1 cellular context compared by ENCODE assay signal in genomic region chr12:1680804-1681492, GRCh38.
TF ChIP-seq lines count a peak whose summit lies in the region.

No MANE protein-coding gene starts in this region.

TF ChIP-seq in HepG2, 621 proteins besides CTCF, POLR2A, EP300 and RAD21:
- TF ChIP-seq ZNF784 (CRISPR knock-in tag; IDR thresholded peaks at IDR 0.05; ENCODE audit: borderline replicate concordance) (no peak), MTA1 (CRISPR knock-in tag; IDR thresholded peaks at IDR 0.05; ENCODE audit: borderline replicate concordance) (no peak), STAG1 (CRISPR knock-in tag; IDR thresholded peaks at IDR 0.05) (no peak), AHDC1 (CRISPR knock-in tag; IDR thresholded peaks at IDR 0.05; ENCODE audit: borderline replicate concordance) (no peak), CCAR2 (optimal IDR thresholded peaks at IDR 0.05; ENCODE audit: low read depth, low read length) (no peak), GPBP1L1 (CRISPR knock-in tag; IDR thresholded peaks at IDR 0.05) (no peak)
